8 cellular contexts compared by ENCODE assay signal in the genomic region with DNA sequence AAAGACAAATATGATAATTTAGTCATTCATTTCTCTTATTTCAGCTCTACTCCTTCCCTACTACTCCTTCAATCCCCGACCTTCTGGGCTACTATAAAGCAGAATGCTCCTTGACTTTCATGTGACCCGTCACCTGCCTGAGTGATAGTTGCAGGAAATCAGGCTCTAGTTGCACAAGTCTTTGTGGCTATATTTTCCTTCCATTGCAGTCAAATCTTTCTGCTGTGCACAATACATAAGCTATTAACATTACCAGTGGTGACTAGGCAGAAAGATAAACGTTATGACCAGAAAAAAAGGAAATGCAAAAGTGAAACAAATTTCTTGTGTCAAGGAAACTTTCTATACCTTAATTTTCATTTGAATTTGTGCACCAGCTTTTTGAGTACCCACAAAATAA. TPM values are rescaled to one million over a fixed set of nuclear protein-coding genes. Genes with fewer than 3 reads are reported as not detected.
DNase-seq lines count a peak whose midpoint lies in the region; ATAC-seq, FAIRE-seq and TF ChIP-seq lines count a peak whose summit lies in the region.

No MANE protein-coding gene starts in this region.

- ATAC-seq in GM19463 (IDR thresholded peaks at IDR 0.05; ENCODE audit: unreplicated experiment), result peak; percentile 62
- peak; percentile 71 for ATAC-seq in HG03460 (IDR thresholded peaks at IDR 0.05; ENCODE audit: unreplicated experiment)
- peak; percentile 60 for ATAC-seq in GM12878

- H3K27ac ChIP-seq in BLaER1, result no peak overlapping the region
- H3K27ac ChIP-seq in GM12878 (ENCODE audit: control insufficient read depth, insufficient read depth), result 0 out of 2 replicates have a peak overlapping the region, but pooled peaks have one; percentile 27
- no peak overlapping the region for H3K27ac ChIP-seq in coronary artery
- no peak overlapping the region for H3K27ac ChIP-seq in suprapubic skin

- H3K9ac ChIP-seq in BLaER1 (no peak overlapping the region), GM12878 (ENCODE audit: control insufficient read depth, insufficient read depth, low read length) (no peak overlapping the region)

- RAD21 ChIA-PET in GM12878 (lab: Charles Lee; ENCODE audit: unreplicated experiment), result interaction anchor here (1.0 to 1.6 kb wide), 5 partner anchors 8 to 37 kb away, joined by 3 to 5 read pairs (median 3); no protein-coding TSS in a partner anchor

- SMC1A ChIA-PET in GM12878 (lab: Charles Lee; ENCODE audit: uncharacterized antibody, unreplicated experiment), result interaction anchor here (0.6 to 2.2 kb wide), 10 partner anchors 9 to 1111 kb away, joined by 3 to 9 read pairs (median 3); no protein-coding TSS in a partner anchor

- H2AFZ ChIP-seq in GM12878 (ENCODE audit: control insufficient read depth, low read depth, low read length), result peak overlapping the region; percentile 62

- H3K4me3 ChIP-seq in BLaER1, result no peak overlapping the region
- H3K4me3 ChIP-seq in GM12878, result peak overlapping the region; percentile 24; the same call in 1 of the 2 replicates
- H3K4me3 ChIP-seq in coronary artery, result no peak overlapping the region
- H3K4me3 ChIP-seq in suprapubic skin, result no peak overlapping the region

- 16% methylated on average over 3 of the region's 3 CpGs for WGBS in GM12878 (ENCODE audit: insufficient coverage, insufficient replicate concordance, low lambda C conversion rate, missing lambda C conversion rate)
- WGBS in suprapubic skin, result 62% methylated on average over 3 of the region's 3 CpGs

- no peaks in the 10 kb centered on the region for H3K79me2 ChIP-seq in GM12878 (ENCODE audit: control insufficient read depth, insufficient read depth, low read length)

- no peak for TF ChIP-seq RAD21 in GM12878 (IDR thresholded peaks at IDR 0.05; ENCODE audit: insufficient read depth, low read depth, low read length)

- TF ChIP-seq EP300 in GM12878 (IDR thresholded peaks at IDR 0.05; ENCODE audit: borderline replicate concordance in 1 of 2, control insufficient read depth in 1 of 2, low read depth in 2 of 2, low read length in 2 of 2), result peak in 1 of 2 experiments; percentile 57; a peak in 1 of 4 replicates
- TF ChIP-seq EP300 in suprapubic skin (IDR thresholded peaks at IDR 0.05), result no peak

- POLR2A ChIA-PET in GM12878 (lab: Charles Lee), result interaction anchor here (1.0 to 1.3 kb wide), 2 partner anchors 15 to 233 kb away, joined by 3 to 5 read pairs; no protein-coding TSS in a partner anchor

- H3K4me1 ChIP-seq in BLaER1 (peaks cover 23% of the 10 kb centered on the region), GM12878 (ENCODE audit: control insufficient read depth, insufficient read depth, low read length) (peaks cover 13% of the 10 kb centered on the region), suprapubic skin (no peaks in the 10 kb centered on the region)

- TF ChIP-seq POLR2A in GM12878 (IDR thresholded peaks at IDR 0.05; ENCODE audit: low read depth, low read length) (no peak), suprapubic skin (IDR thresholded peaks at IDR 0.05) (no peak)

- H3K9me3 ChIP-seq in BLaER1 (no peaks in the 10 kb centered on the region), GM12878 (replicated peaks; ENCODE audit: control insufficient read depth, insufficient read depth, low read length) (no peaks in the 10 kb centered on the region; the same call in 2 of the 3 replicates), suprapubic skin (no peaks in the 10 kb centered on the region)

- DNase-seq in GM12878 (ENCODE audit: low read depth, low spot score) (peak; percentile 28), NCI-H187 treated with DMSO at 0.1 percent for 48 hours (lab: John Stamatoyannopoulos, UW) (no peak), D721Med (ENCODE audit: insufficient read length, low spot score) (no peak), coronary artery (ENCODE audit: low spot score) (no peak), suprapubic skin (ENCODE audit: low spot score in 2 of 2) (no peak)

- no peak for FAIRE-seq in GM12878 (lab: Jason Lieb, UNC)
- FAIRE-seq in D721Med (lab: Jason Lieb, UNC), result no peak

- CTCF ChIA-PET in GM12878 (lab: Yijun Ruan, JAX), result interaction anchor here (1.2 to 1.8 kb wide), 4 partner anchors 10 to 310 kb away, joined by 3 to 7 read pairs (median 4); no protein-coding TSS in a partner anchor

- intact Hi-C loops in GM12878 (cut with micrococcal nuclease; ENCODE audit: unreplicated experiment), result no loop called here

- H3K4me2 ChIP-seq in BLaER1 (peak overlapping the region; percentile 35; the same call in 1 of the 2 replicates), GM12878 (ENCODE audit: control insufficient read depth, insufficient read depth) (peak overlapping the region; percentile 24; the same call in 1 of the 2 replicates)

- TF ChIP-seq CTCF in GM12878 (IDR thresholded peaks at IDR 0.05 in 2 of 3, conservative IDR thresholded peaks at IDR 0.05 in 1 of 3; ENCODE audit: control insufficient read depth in 2 of 3, extremely low read depth in 1 of 3, insufficient read depth in 1 of 3, low read depth in 3 of 3, low read length in 3 of 3) (no peak), D721Med (IDR thresholded peaks at IDR 0.05; ENCODE audit: insufficient read depth, missing control alignments) (no peak), coronary artery (IDR thresholded peaks at IDR 0.05) (no peak), suprapubic skin (IDR thresholded peaks at IDR 0.05) (no peak)

- H4K20me1 ChIP-seq in BLaER1 (no peaks in the 10 kb centered on the region), GM12878 (ENCODE audit: control insufficient read depth, insufficient read depth) (no peaks in the 10 kb centered on the region)

- H3K36me3 ChIP-seq in BLaER1 (no peaks in the 10 kb centered on the region), GM12878 (ENCODE audit: control insufficient read depth in 2 of 2, insufficient read depth in 2 of 2, low read length in 1 of 2) (no peaks in the 10 kb centered on the region), suprapubic skin (no peaks in the 10 kb centered on the region)

- no peaks in the 10 kb centered on the region for H3K27me3 ChIP-seq in BLaER1
- no peaks in the 10 kb centered on the region for H3K27me3 ChIP-seq in GM12878 (replicated peaks in 1 of 2; ENCODE audit: control insufficient read depth in 2 of 2, insufficient read depth in 2 of 2, low read length in 1 of 2)
- H3K27me3 ChIP-seq in suprapubic skin, result no peaks in the 10 kb centered on the region

- in situ Hi-C loops in GM12878 (cut with MboI), result no loop called here

- BruUV-seq in GM12878 (replicated peaks; lab: Mats Ljungman, UMichigan), result no TSS peak

TF ChIP-seq in GM12878, 131 proteins besides CTCF, POLR2A, EP300 and RAD21 (continues in another document):
- TF ChIP-seq IKZF1 (conservative IDR thresholded peaks at IDR 0.05) (peak; percentile 25; the same call in 1 of the 2 replicates), TCF3 (IDR thresholded peaks at IDR 0.05; ENCODE audit: borderline replicate concordance, insufficient read depth, low read depth, low read length) (no peak), MYC (IDR thresholded peaks at IDR 0.05; ENCODE audit: insufficient read depth, insufficient read length, insufficient replicate concordance, low read length, severe bottlenecking) (no peak), RAD51 (IDR thresholded peaks at IDR 0.05) (peak; percentile 52), LARP7 (IDR thresholded peaks at IDR 0.05) (no peak), HCFC1 (IDR thresholded peaks at IDR 0.05; ENCODE audit: low read length) (no peak), SREBF2 (IDR thresholded peaks at IDR 0.05; ENCODE audit: low read length) (no peak), MTA2 (IDR thresholded peaks at IDR 0.05; ENCODE audit: low read depth) (0 out of 2 replicates have a peak, but pooled peaks have one; percentile 13), IKZF2 (IDR thresholded peaks at IDR 0.05) (peak in 1 of 2 experiments; percentile 38; a peak in 2 of 4 replicates), RUNX3 (IDR thresholded peaks at IDR 0.05; ENCODE audit: low read length) (no peak)
- TF ChIP-seq, protein P1, sequence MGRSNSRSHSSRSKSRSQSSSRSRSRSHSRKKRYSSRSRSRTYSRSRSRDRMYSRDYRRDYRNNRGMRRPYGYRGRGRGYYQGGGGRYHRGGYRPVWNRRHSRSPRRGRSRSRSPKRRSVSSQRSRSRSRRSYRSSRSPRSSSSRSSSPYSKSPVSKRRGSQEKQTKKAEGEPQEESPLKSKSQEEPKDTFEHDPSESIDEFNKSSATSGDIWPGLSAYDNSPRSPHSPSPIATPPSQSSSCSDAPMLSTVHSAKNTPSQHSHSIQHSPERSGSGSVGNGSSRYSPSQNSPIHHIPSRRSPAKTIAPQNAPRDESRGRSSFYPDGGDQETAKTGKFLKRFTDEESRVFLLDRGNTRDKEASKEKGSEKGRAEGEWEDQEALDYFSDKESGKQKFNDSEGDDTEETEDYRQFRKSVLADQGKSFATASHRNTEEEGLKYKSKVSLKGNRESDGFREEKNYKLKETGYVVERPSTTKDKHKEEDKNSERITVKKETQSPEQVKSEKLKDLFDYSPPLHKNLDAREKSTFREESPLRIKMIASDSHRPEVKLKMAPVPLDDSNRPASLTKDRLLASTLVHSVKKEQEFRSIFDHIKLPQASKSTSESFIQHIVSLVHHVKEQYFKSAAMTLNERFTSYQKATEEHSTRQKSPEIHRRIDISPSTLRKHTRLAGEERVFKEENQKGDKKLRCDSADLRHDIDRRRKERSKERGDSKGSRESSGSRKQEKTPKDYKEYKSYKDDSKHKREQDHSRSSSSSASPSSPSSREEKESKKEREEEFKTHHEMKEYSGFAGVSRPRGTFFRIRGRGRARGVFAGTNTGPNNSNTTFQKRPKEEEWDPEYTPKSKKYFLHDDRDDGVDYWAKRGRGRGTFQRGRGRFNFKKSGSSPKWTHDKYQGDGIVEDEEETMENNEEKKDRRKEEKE (IDR thresholded peaks at IDR 0.05), result no peak

RNA-seq across cellular contexts. Expression of a gene that starts 2.3 kb away (rescaled TPM):
- total RNA-seq in GM12878 (2013; cell fraction: nucleolus; rRNA removed), result not detected in 2 replicates
- total RNA-seq in GM12878 (2014; rRNA removed) (0.06 and 0.16 TPM in 2 replicates), GM12878 (2014; rRNA removed; fragmentation: Illumina TruSeq; extraction: Trizol) (0.09 TPM in 2 replicates), GM12878 (2021) (0.08 TPM in 1 of 2 replicates, not detected in the other), suprapubic skin (1 to 10 TPM in 3 of 4 donors, under 1 TPM in 1; 0.79 to 2.2 (median 1.4) TPM)
- polyA plus RNA-seq in GM12878 (2011; ENCODE audit: low read depth), result not detected
- polyA plus RNA-seq in GM12878 (2011; rRNA removed) (0.07 and 0.11 TPM in 2 replicates), GM12878 (2014; fragmentation: Illumina TruSeq; extraction: Trizol) (0.05 and 0.12 TPM in 2 replicates), GM12878 (2014; fragmentation: Nextera tagmentation; extraction: Ambion mirVana) (under 1 TPM in 1 of 2 experiments, not detected in 1; 0.05 TPM), GM12878 (2014; rRNA removed) (0.03 and 0.09 TPM in 2 replicates), GM12878 (2016; fragmentation: Nextera tagmentation; extraction: Ambion mirVana) (not detected)
- 0.02 and 0.03 TPM in 2 replicates for polyA plus RNA-seq in GM12878 (2011; cell fraction: cytosol; rRNA removed)
- polyA plus RNA-seq in GM12878 (2011; cell fraction: nucleus; rRNA removed), result 0.06 TPM in 1 of 2 replicates, not detected in the other
- polyA plus RNA-seq in GM12878 (2012), result not detected in 2 replicates
- polyA minus RNA-seq in GM12878 (2011; rRNA and poly(A)+ RNA removed), result not detected in 2 replicates
- not detected in 2 replicates for polyA minus RNA-seq in GM12878 (2011; cell fraction: cytosol; rRNA and poly(A)+ RNA removed)
- polyA minus RNA-seq in GM12878 (2011; cell fraction: nucleus; rRNA and poly(A)+ RNA removed), result 0.12 TPM in 1 of 2 replicates, not detected in the other
